In genomic region chr20:52291109-52291508, GRCh38 we compare ENCODE assay signal across 1 cellular context.
A peak's percentile ranks its signal among the peaks of the same experiment; 100 is the strongest.
TF ChIP-seq lines count a peak whose summit lies in the region.

No MANE protein-coding gene starts in this region.

TF ChIP-seq in K562, 482 proteins besides CTCF, POLR2A, EP300 and RAD21 (continued from another document and continues in another):
- TF ChIP-seq CBX2 (IDR thresholded peaks at IDR 0.05; ENCODE audit: insufficient read depth, low read length, poor library complexity, severe bottlenecking) (no peak), HDAC1 (IDR thresholded peaks at IDR 0.05) (no peak), KDM1A (IDR thresholded peaks at IDR 0.05) (no peak), CBX1 (IDR thresholded peaks at IDR 0.05; ENCODE audit: low read depth) (no peak), MYC (IDR thresholded peaks at IDR 0.05; ENCODE audit: low read depth, low read length) (no peak), MYC (CRISPR knock-in tag; IDR thresholded peaks at IDR 0.05; ENCODE audit: borderline replicate concordance, low read depth) (no peak), ATF1 (CRISPR knock-in tag; IDR thresholded peaks at IDR 0.05) (no peak), ATF1 (tag; IDR thresholded peaks at IDR 0.05) (peak; percentile 72), ZBTB12 (CRISPR knock-in tag; IDR thresholded peaks at IDR 0.05) (0 out of 2 replicates have a peak, but pooled peaks have one; percentile 38), SP2 (IDR thresholded peaks at IDR 0.05; ENCODE audit: extremely low read depth, low read depth, low read length, poor library complexity, severe bottlenecking) (no peak), SOX6 (IDR thresholded peaks at IDR 0.05) (peak; percentile 34; the same call in 1 of the 2 replicates), ZNF644 (tag; IDR thresholded peaks at IDR 0.05; ENCODE audit: low read depth) (no peak), NELFE (IDR thresholded peaks at IDR 0.05; ENCODE audit: insufficient read depth, insufficient read length) (no peak), DMBX1 (CRISPR knock-in tag; IDR thresholded peaks at IDR 0.05; ENCODE audit: borderline replicate concordance) (no peak), CREM (IDR thresholded peaks at IDR 0.05; ENCODE audit: low read depth) (peak; percentile 70), GMEB1 (CRISPR knock-in tag; IDR thresholded peaks at IDR 0.05) (no peak), MTA1 (IDR thresholded peaks at IDR 0.05; ENCODE audit: borderline replicate concordance) (no peak), CREB3 (tag; conservative IDR thresholded peaks at IDR 0.05; ENCODE audit: low read depth) (no peak), ZNF764 (CRISPR knock-in tag; IDR thresholded peaks at IDR 0.05; ENCODE audit: low read depth) (no peak), SNIP1 (IDR thresholded peaks at IDR 0.05; ENCODE audit: low read depth) (no peak), HES1 (IDR thresholded peaks at IDR 0.05; ENCODE audit: low read depth) (no peak), CREB1 (IDR thresholded peaks at IDR 0.05) (no peak), CREB1 (CRISPR knock-in tag; IDR thresholded peaks at IDR 0.05) (peak; percentile 28; the same call in 1 of the 2 replicates), RNF219 (CRISPR knock-in tag; IDR thresholded peaks at IDR 0.05) (no peak), RBM17 (IDR thresholded peaks at IDR 0.05; ENCODE audit: borderline replicate concordance, low read depth, low read length) (no peak), SMARCE1 (IDR thresholded peaks at IDR 0.05) (no peak), ZNF431 (CRISPR knock-in tag; IDR thresholded peaks at IDR 0.05) (no peak), POLR2G (IDR thresholded peaks at IDR 0.05; ENCODE audit: low read depth, low read length) (no peak), ZBTB8A (IDR thresholded peaks at IDR 0.05; ENCODE audit: partially characterized antibody) (no peak), USF1 (CRISPR knock-in tag; IDR thresholded peaks at IDR 0.05) (no peak), ESRRB (CRISPR knock-in tag; IDR thresholded peaks at IDR 0.05; ENCODE audit: borderline replicate concordance) (no peak), RBBP5 (IDR thresholded peaks at IDR 0.05; ENCODE audit: borderline replicate concordance, insufficient read depth, low read length, poor library complexity, severe bottlenecking) (no peak), ARID2 (IDR thresholded peaks at IDR 0.05) (no peak), MNT (conservative IDR thresholded peaks at IDR 0.05) (no peak), ZC3H11A (IDR thresholded peaks at IDR 0.05; ENCODE audit: low read depth, low read length) (no peak), ZBTB33 (CRISPR knock-in tag; IDR thresholded peaks at IDR 0.05) (no peak), POLR2AphosphoS2 (IDR thresholded peaks at IDR 0.05; ENCODE audit: low read length) (no peak), ARID3A (IDR thresholded peaks at IDR 0.05; ENCODE audit: borderline replicate concordance, low read depth, low read length) (no peak), CBFB (CRISPR knock-in tag; IDR thresholded peaks at IDR 0.05) (no peak), MBD1 (CRISPR knock-in tag; IDR thresholded peaks at IDR 0.05) (no peak), THRA (IDR thresholded peaks at IDR 0.05) (no peak), CHAMP1 (IDR thresholded peaks at IDR 0.05) (no peak), XRCC3 (IDR thresholded peaks at IDR 0.05) (no peak), NCOA6 (IDR thresholded peaks at IDR 0.05) (no peak), MCM2 (IDR thresholded peaks at IDR 0.05; ENCODE audit: low read depth) (no peak), ZNF444 (CRISPR knock-in tag; IDR thresholded peaks at IDR 0.05) (no peak), GTF2A2 (tag; IDR thresholded peaks at IDR 0.05) (no peak)
